In genomic region chr10:3935141-3935540, GRCh38 we compare ENCODE assay signal across 9 cellular contexts.
A peak's percentile ranks its signal among the peaks of the same experiment; 100 is the strongest.
DNase-seq lines count a peak whose midpoint lies in the region; ATAC-seq and TF ChIP-seq lines count a peak whose summit lies in the region.
"Had no signal": no experiment of that assay in that cellular context is flagged by ENCODE, and none has a peak within 500 bp of the region (broad histone marks: within the 10 kb centered on the region; RNA-seq: fewer than 3 reads in every experiment).

No MANE protein-coding gene starts in this region.

- peak; percentile 11 for DNase-seq in activated gamma-delta T cell treated with Interleukin-2 at 50 U/mL for 16 hours
- DNase-seq in activated gamma-delta T cell (lab: John Stamatoyannopoulos, UW), result no peak
- peak; percentile 21 for DNase-seq in activated T-helper 1 cell treated with Interleukin-2 at 50 U/mL for 16 hours (ENCODE audit: low read depth)
- peak in 1 of 2 donors; percentile 86 for DNase-seq in cardiac muscle cell (ENCODE audit: low read depth in 1 of 2, low spot score in 1 of 2)
- DNase-seq in stimulated activated CD4-positive, alpha-beta T cell treated with anti-CD3 and anti-CD28 coated beads, Interleukin-1b, Interleukin-23, amount 100 ng/mL, for 24 hours (ENCODE audit: low read depth in 4 of 4, low spot score in 1 of 4), result peak; percentile 42 to 73 (median 56)
- no peak for DNase-seq in NCI-H2029 (lab: John Stamatoyannopoulos, UW)
- DNase-seq in COLO668 (lab: John Stamatoyannopoulos, UW; ENCODE audit: unreplicated experiment), result no peak

- H3K9me3 ChIP-seq in cardiac muscle cell (ENCODE audit: low read depth), result no peaks in the 10 kb centered on the region
- H3K9me3 ChIP-seq: A549 had no signal

- ATAC-seq in HG03432 (IDR thresholded peaks at IDR 0.05; ENCODE audit: unreplicated experiment), result peak; percentile 99
- ATAC-seq: A549 had no signal

- no peaks in the 10 kb centered on the region for H3K4me1 ChIP-seq in cardiac muscle cell (ENCODE audit: low read depth)
- H3K4me1 ChIP-seq: A549 had no signal

- H3K4me3 ChIP-seq in cardiac muscle cell, result no peak overlapping the region
- H3K4me3 ChIP-seq: A549 had no signal

- H3K27ac ChIP-seq in cardiac muscle cell, result no peak overlapping the region
- H3K27ac ChIP-seq: A549 had no signal

- peak; percentile 19 for TF ChIP-seq CTCF in cardiac muscle cell (IDR thresholded peaks at IDR 0.05; ENCODE audit: low read depth, low read length)

- H3K36me3 ChIP-seq in cardiac muscle cell, result no peaks in the 10 kb centered on the region

- H3K27me3 ChIP-seq in cardiac muscle cell, result no peaks in the 10 kb centered on the region

Comparison
In these comparisons a context has a peak if more than half of its experiments do, and no peak if none do; other contexts are left out.
1. DNase-seq: peak in activated gamma-delta T cell treated with Interleukin-2 at 50 U/mL for 16 hours (single experiment), activated T-helper 1 cell treated with Interleukin-2 at 50 U/mL for 16 hours (single experiment) and stimulated activated CD4-positive, alpha-beta T cell treated with anti-CD3 and anti-CD28 coated beads, Interleukin-1b, Interleukin-23, amount 100 ng/mL, for 24 hours (4 of 4); none in activated gamma-delta T cell (single experiment), NCI-H2029 (single experiment) and COLO668 (single experiment).